In genomic region chr2:46749042-46749461, GRCh38 we compare ENCODE assay signal across 8 cellular contexts. TPM values are rescaled to one million over a fixed set of nuclear protein-coding genes. Genes with fewer than 3 reads are reported as not detected.
DNase-seq lines count a peak whose midpoint lies in the region; ATAC-seq and TF ChIP-seq lines count a peak whose summit lies in the region.

No MANE protein-coding gene starts in this region.

- no peak overlapping the region for H3K4me3 ChIP-seq in spleen

- WGBS in spleen, 5 donors, result 65 to 81% (median 69%) methylated on average over 3 of the region's 3 CpGs

- intact Hi-C loops in spleen (cut with DNase I; ENCODE audit: low total_unique reads), result no loop called here

- TF ChIP-seq CTCF in AG09319 (IDR thresholded peaks at IDR 0.05; ENCODE audit: low read depth, low read length), result no peak
- no peak for TF ChIP-seq CTCF in spleen (IDR thresholded peaks at IDR 0.05 in 8 of 11, conservative IDR thresholded peaks at IDR 0.05 in 3 of 11)

- no peaks in the 10 kb centered on the region for H3K36me3 ChIP-seq in spleen

- TF ChIP-seq POLR2A in spleen (IDR thresholded peaks at IDR 0.05), result no peak

- peaks cover 8 to 88% (median 31%) of the 10 kb centered on the region in 6 donors for H3K4me1 ChIP-seq in spleen

- H3K27me3 ChIP-seq in spleen (replicated peaks in 1 of 7), result no peaks in the 10 kb centered on the region

- DNase-seq in AG09319 (ENCODE audit: extremely low read depth, low read depth) (peak; percentile 49), HuH-7 (ENCODE audit: low spot score) (peak; percentile 11), brain pericyte (ENCODE audit: low read depth, low spot score) (peak; percentile 61), left lobe of liver (ENCODE audit: low spot score) (no peak), spleen (no peak), NCI-H1930 (lab: John Stamatoyannopoulos, UW) (no peak), globus pallidus (ENCODE audit: low spot score) (no peak)

- H3K27ac ChIP-seq in spleen, result peak overlapping the region in 2 of 8 donors; percentile 62 to 64

- H3K9me3 ChIP-seq in spleen, result peaks cover 0 to 13% (median 3%) of the 10 kb centered on the region in 8 donors

- ATAC-seq in left lobe of liver (peak; percentile 62), GM19351 (IDR thresholded peaks at IDR 0.05; ENCODE audit: unreplicated experiment) (no peak)

RNA-seq across cellular contexts. Expression of gene SOCS5, which starts 50.0 kb away (rescaled TPM):
- total RNA-seq in left lobe of liver, result 5.5 TPM
- 10 to 100 TPM; 21.5 to 56.6 (median 31.5) TPM for total RNA-seq in spleen
- 1 to 10 TPM; 5.6 to 7.7 (median 5.6) TPM for polyA plus RNA-seq in spleen

Comparison
In these comparisons a context has a peak if more than half of its experiments do, and no peak if none do; other contexts are left out.
1. DNase-seq: peak in AG09319 (single experiment), HuH-7 (single experiment) and brain pericyte (single experiment); none in left lobe of liver (single experiment), spleen (single experiment), NCI-H1930 (0 of 2) and globus pallidus (single experiment).